In genomic region chr6:168540713-168541291, GRCh38 we compare ENCODE assay signal across 25 cellular contexts.
DNase-seq lines count a peak whose midpoint lies in the region; TF ChIP-seq lines count a peak whose summit lies in the region.
"Had no signal": no experiment of that assay in that cellular context is flagged by ENCODE, and none has a peak within 500 bp of the region (broad histone marks: within the 10 kb centered on the region; RNA-seq: fewer than 3 reads in every experiment).

No MANE protein-coding gene starts in this region.

- peaks cover 1 to 14% (median 10%) of the 10 kb centered on the region in 3 donors for H3K27me3 Mint-ChIP-seq in immature natural killer cell (ENCODE audit: low read depth in 3 of 3)
- H3K27me3 Mint-ChIP-seq: activated B cell treated with CpG ODN at 0.5 μM for 24 hours; activated naive CD8-positive, alpha-beta T cell had no signal

- DNase-seq in activated effector memory CD4-positive, alpha-beta T cell treated with anti-CD3 and anti-CD28 coated beads, Interleukin-2, amount 50 U/mL, for 16 hours, result peak; percentile 50
- no peak for DNase-seq in activated effector memory CD4-positive, alpha-beta T cell treated with Interleukin-2 at 50 U/mL for 16 hours
- no peak for DNase-seq in esophagus muscularis mucosa (ENCODE audit: extremely low spot score)
- no peak for DNase-seq in tibial artery
- DNase-seq in SW 1271 (lab: John Stamatoyannopoulos, UW), result no peak
- no peak for DNase-seq in immature natural killer cell
- DNase-seq in posterior cingulate gyrus, result no peak
- DNase-seq: activated B cell treated with CpG ODN at 0.5 μM for 24 hours; activated CD4-positive, alpha-beta T cell treated with anti-CD3 and anti-CD28 coated beads, Interleukin-2, amount 50 U/mL, for 48 hours; activated CD8-positive, alpha-beta memory T cell treated with anti-CD3 and anti-CD28 coated beads, Interleukin-2, amount 50 U/mL, for 4 hours; effector CD4-positive, alpha-beta T cell; foreskin melanocyte; HFFc6; NCI-H1105 treated with DMSO at 0.1 percent for 48 hours; NCI-H2029 treated with DMSO at 0.1 percent for 48 hours; NCI-H82; stimulated activated CD4-positive, alpha-beta T cell treated with anti-CD3 and anti-CD28 coated beads, Interleukin-4, amount 100 ng/mL, for 24 hours; stimulated activated naive B cell treated with anti-CD40 and anti-IgM and Interleukin-4, amounts not matched to agents 10 μg/mL and 1 μg/mL and 100 μg/mL, for 72 hours; T1000; thyroid gland had no signal

- H3K27me3 ChIP-seq in esophagus muscularis mucosa (no peaks in the 10 kb centered on the region), muscle layer of duodenum (ENCODE audit: low read depth, low read length) (no peaks in the 10 kb centered on the region), tibial artery (no peaks in the 10 kb centered on the region)
- H3K27me3 ChIP-seq: thyroid gland had no signal

- 77% methylated on average over 15 of the region's 15 CpGs for WGBS in esophagus muscularis mucosa

- TF ChIP-seq CTCF in esophagus muscularis mucosa (IDR thresholded peaks at IDR 0.05), result no peak
- no peak for TF ChIP-seq CTCF in tibial artery (IDR thresholded peaks at IDR 0.05)

- no peak overlapping the region for H3K27ac Mint-ChIP-seq in immature natural killer cell
- H3K27ac Mint-ChIP-seq: activated B cell treated with CpG ODN at 0.5 μM for 24 hours; activated naive CD8-positive, alpha-beta T cell; activated T-helper 17 cell treated with anti-CD3 and anti-CD28 coated beads, Interleukin-2, amount 50 U/mL, for 72 hours; HFFc6; memory B cell; stimulated activated naive B cell treated with anti-CD40 and anti-IgM and Interleukin-4, amounts not matched to agents 10 μg/mL and 1 μg/mL and 100 μg/mL, for 72 hours had no signal

- H3K27ac ChIP-seq in esophagus muscularis mucosa (replicated peaks in 1 of 4), result peak overlapping the region; percentile 69 to 90 (median 79)
- peak overlapping the region; percentile 67 for H3K27ac ChIP-seq in muscle layer of duodenum (ENCODE audit: low read length)
- peak overlapping the region; percentile 58 to 66 for H3K27ac ChIP-seq in tibial artery
- H3K27ac ChIP-seq: 22Rv1, thyroid gland had no signal

- TF ChIP-seq POLR2A in esophagus muscularis mucosa (IDR thresholded peaks at IDR 0.05; ENCODE audit: low read depth), result no peak

- intact Hi-C loops in esophagus muscularis mucosa (cut with DNase I), result no loop called here
- intact Hi-C loops in tibial artery (cut with DNase I; ENCODE audit: low total_unique reads), result no loop called here
- intact Hi-C loops in posterior cingulate gyrus (cut with DNase I), result no loop called here

- H3K9me3 ChIP-seq in esophagus muscularis mucosa, result no peaks in the 10 kb centered on the region
- no peaks in the 10 kb centered on the region for H3K9me3 ChIP-seq in muscle layer of duodenum (ENCODE audit: control insufficient read depth in 1 of 2, low read length in 2 of 2)
- H3K9me3 ChIP-seq in tibial artery, result no peaks in the 10 kb centered on the region
- H3K9me3 ChIP-seq: thyroid gland had no signal

- no peaks in the 10 kb centered on the region for H3K36me3 Mint-ChIP-seq in immature natural killer cell
- H3K36me3 Mint-ChIP-seq: activated naive CD8-positive, alpha-beta T cell; memory B cell; stimulated activated naive B cell treated with anti-CD40 and anti-IgM and Interleukin-4, amounts not matched to agents 10 μg/mL and 1 μg/mL and 100 μg/mL, for 72 hours had no signal

- H3K4me1 ChIP-seq in esophagus muscularis mucosa, result peaks cover 35 to 82% (median 65%) of the 10 kb centered on the region in 4 donors
- peaks cover 0 to 20% of the 10 kb centered on the region in 2 donors for H3K4me1 ChIP-seq in muscle layer of duodenum (ENCODE audit: control insufficient read depth in 1 of 2, insufficient read depth in 2 of 2, low read length in 2 of 2)
- H3K4me1 ChIP-seq in tibial artery, result peaks cover 0 to 75% (median 49%) of the 10 kb centered on the region in 4 donors
- H3K4me1 ChIP-seq: thyroid gland had no signal

- H3K4me1 Mint-ChIP-seq in immature natural killer cell, result no peaks in the 10 kb centered on the region
- H3K4me1 Mint-ChIP-seq: activated B cell treated with CpG ODN at 0.5 μM for 24 hours; activated T-helper 17 cell treated with anti-CD3 and anti-CD28 coated beads, Interleukin-2, amount 50 U/mL, for 72 hours; memory B cell; stimulated activated naive B cell treated with anti-CD40 and anti-IgM and Interleukin-4, amounts not matched to agents 10 μg/mL and 1 μg/mL and 100 μg/mL, for 72 hours had no signal

- no peak for TF ChIP-seq EP300 in esophagus muscularis mucosa (IDR thresholded peaks at IDR 0.05)

- H3K4me3 ChIP-seq in esophagus muscularis mucosa (no peak overlapping the region), muscle layer of duodenum (ENCODE audit: low read depth in 1 of 2, low read length in 2 of 2) (no peak overlapping the region), tibial artery (no peak overlapping the region)
- H3K4me3 ChIP-seq: thyroid gland had no signal

- no peaks in the 10 kb centered on the region for H3K9me3 Mint-ChIP-seq in immature natural killer cell
- H3K9me3 Mint-ChIP-seq: activated B cell treated with CpG ODN at 0.5 μM for 24 hours; activated T-helper 17 cell treated with anti-CD3 and anti-CD28 coated beads, Interleukin-2, amount 50 U/mL, for 72 hours; memory B cell; stimulated activated naive B cell treated with anti-CD40 and anti-IgM and Interleukin-4, amounts not matched to agents 10 μg/mL and 1 μg/mL and 100 μg/mL, for 72 hours had no signal

- H3K36me3 ChIP-seq in esophagus muscularis mucosa, result peaks cover 0 to 7% (median 2%) of the 10 kb centered on the region in 4 donors
- H3K36me3 ChIP-seq in muscle layer of duodenum (ENCODE audit: control insufficient read depth in 1 of 2, insufficient read depth in 2 of 2, low read length in 2 of 2), result peaks cover 0 to 3% of the 10 kb centered on the region in 2 donors
- no peaks in the 10 kb centered on the region for H3K36me3 ChIP-seq in tibial artery
- H3K36me3 ChIP-seq: thyroid gland had no signal

- H3K4me3 Mint-ChIP-seq in immature natural killer cell, result no peak overlapping the region
- H3K4me3 Mint-ChIP-seq: activated B cell treated with CpG ODN at 0.5 μM for 24 hours; activated naive CD8-positive, alpha-beta T cell; activated T-helper 17 cell treated with anti-CD3 and anti-CD28 coated beads, Interleukin-2, amount 50 U/mL, for 72 hours; HFFc6; memory B cell; stimulated activated naive B cell treated with anti-CD40 and anti-IgM and Interleukin-4, amounts not matched to agents 10 μg/mL and 1 μg/mL and 100 μg/mL, for 72 hours had no signal
